ENCODE assay signal across 25 cellular contexts in genomic region chrX:69067841-69068240, GRCh38.
"Had no signal": no experiment of that assay in that cellular context is flagged by ENCODE, and none has a peak within 500 bp of the region (broad histone marks: within the 10 kb centered on the region; RNA-seq: fewer than 3 reads in every experiment).

No MANE protein-coding gene starts in this region.

- H3K27me3 ChIP-seq: body of pancreas, esophagus squamous epithelium, transverse colon had no signal

- H3K9me3 Mint-ChIP-seq: activated CD4-positive, alpha-beta memory T cell treated with anti-CD3 and anti-CD28 coated beads, Interleukin-2, amount 10 ng/mL, durations not matched to agents 7 days and 5 days; activated CD4-positive, alpha-beta T cell treated with anti-CD3 and anti-CD28 coated beads, Interleukin-2, amount 10 ng/mL, durations not matched to agents 24 days and 14 days; activated naive CD4-positive, alpha-beta T cell treated with anti-CD3 and anti-CD28 coated beads, Interleukin-2, amount 50 U/mL, for 24 hours; effector memory CD8-positive, alpha-beta T cell; neural crest cell; stimulated activated naive CD8-positive, alpha-beta T cell treated with anti-CD3 and anti-CD28 coated beads, Interleukin-15, Interleukin-2, amounts not matched to agents 100 ng/mL and 50 ng/mL, for 24 hours; T-helper 2 cell treated with Interferon-gamma antibody and Interleukin-4, amounts not matched to agents 5 μg/mL and 100 μg/mL, for 36 hours had no signal

- H3K4me1 ChIP-seq: body of pancreas, esophagus squamous epithelium, gastrocnemius medialis, transverse colon had no signal

- H3K4me1 Mint-ChIP-seq: activated CD4-positive, alpha-beta memory T cell treated with anti-CD3 and anti-CD28 coated beads, Interleukin-2, amount 10 ng/mL, durations not matched to agents 7 days and 5 days; activated CD4-positive, alpha-beta T cell treated with anti-CD3 and anti-CD28 coated beads, Interleukin-2, amount 10 ng/mL, durations not matched to agents 24 days and 14 days; activated CD8-positive, alpha-beta memory T cell treated with anti-CD3 and anti-CD28 coated beads, Interleukin-2, amount 10 ng/mL, durations not matched to agents 7 days and 5 days; activated naive CD4-positive, alpha-beta T cell treated with anti-CD3 and anti-CD28 coated beads, Interleukin-2, amount 50 U/mL, for 24 hours had no signal

- H3K36me3 ChIP-seq: esophagus squamous epithelium, gastrocnemius medialis, transverse colon had no signal

- ATAC-seq: activated CD4-positive, CD25-positive, alpha-beta regulatory T cell treated with anti-CD3 and anti-CD28 coated beads, Interleukin-2, amount 50 U/mL, for 24 hours; activated CD8-positive, alpha-beta memory T cell treated with anti-CD3 and anti-CD28 coated beads, Interleukin-2, amount 10 ng/mL, durations not matched to agents 7 days and 5 days; body of pancreas; effector memory CD8-positive, alpha-beta T cell; gastrocnemius medialis; left ventricle myocardium superior; mucosa of descending colon had no signal

- H3K36me3 Mint-ChIP-seq: activated CD8-positive, alpha-beta memory T cell treated with anti-CD3 and anti-CD28 coated beads, Interleukin-2, amount 10 ng/mL, durations not matched to agents 7 days and 5 days; activated naive CD4-positive, alpha-beta T cell treated with anti-CD3 and anti-CD28 coated beads, Interleukin-2, amount 50 U/mL, for 24 hours had no signal

- DNase-seq: activated CD4-positive, alpha-beta memory T cell treated with anti-CD3 and anti-CD28 coated beads, Interleukin-2, amount 10 ng/mL, durations not matched to agents 7 days and 5 days; activated CD4-positive, alpha-beta T cell treated with anti-CD3 and anti-CD28 coated beads, Interleukin-2, amount 10 ng/mL, durations not matched to agents 24 days and 14 days; activated CD8-positive, alpha-beta memory T cell treated with anti-CD3 and anti-CD28 coated beads, Interleukin-2, amount 10 ng/mL, durations not matched to agents 7 days and 5 days; activated gamma-delta T cell treated with Interleukin-2 at 50 U/mL for 16 hours; activated T-cell treated with anti-CD3 and anti-CD28 coated beads for 4 hours; anterior cingulate cortex; body of pancreas; caudate nucleus; effector memory CD8-positive, alpha-beta T cell; esophagus squamous epithelium; gastrocnemius medialis; hippocampal formation; left ventricle myocardium superior; mucosa of descending colon; occipital lobe; retina; stimulated activated CD4-positive, alpha-beta T cell treated with anti-CD3 and anti-CD28 coated beads, Interleukin-4, amount 100 ng/mL, for 24 hours had no signal

- H3K4me3 Mint-ChIP-seq: activated CD4-positive, alpha-beta memory T cell treated with anti-CD3 and anti-CD28 coated beads, Interleukin-2, amount 10 ng/mL, durations not matched to agents 7 days and 5 days; activated CD4-positive, alpha-beta T cell treated with anti-CD3 and anti-CD28 coated beads, Interleukin-2, amount 10 ng/mL, durations not matched to agents 24 days and 14 days; activated CD8-positive, alpha-beta memory T cell treated with anti-CD3 and anti-CD28 coated beads, Interleukin-2, amount 10 ng/mL, durations not matched to agents 7 days and 5 days; activated naive CD4-positive, alpha-beta T cell treated with anti-CD3 and anti-CD28 coated beads, Interleukin-2, amount 50 U/mL, for 24 hours; effector memory CD8-positive, alpha-beta T cell; neural crest cell; stimulated activated naive CD8-positive, alpha-beta T cell treated with anti-CD3 and anti-CD28 coated beads, Interleukin-15, Interleukin-2, amounts not matched to agents 100 ng/mL and 50 ng/mL, for 24 hours; T-helper 2 cell treated with Interferon-gamma antibody and Interleukin-4, amounts not matched to agents 5 μg/mL and 100 μg/mL, for 36 hours had no signal

- H3K27me3 Mint-ChIP-seq: activated CD4-positive, alpha-beta memory T cell treated with anti-CD3 and anti-CD28 coated beads, Interleukin-2, amount 10 ng/mL, durations not matched to agents 7 days and 5 days; activated CD4-positive, alpha-beta T cell treated with anti-CD3 and anti-CD28 coated beads, Interleukin-2, amount 10 ng/mL, durations not matched to agents 24 days and 14 days; activated CD8-positive, alpha-beta memory T cell treated with anti-CD3 and anti-CD28 coated beads, Interleukin-2, amount 10 ng/mL, durations not matched to agents 7 days and 5 days; activated naive CD4-positive, alpha-beta T cell treated with anti-CD3 and anti-CD28 coated beads, Interleukin-2, amount 50 U/mL, for 24 hours; progenitor cell of endocrine pancreas; stimulated activated naive CD8-positive, alpha-beta T cell treated with anti-CD3 and anti-CD28 coated beads, Interleukin-15, Interleukin-2, amounts not matched to agents 100 ng/mL and 50 ng/mL, for 24 hours had no signal

- H3K4me3 ChIP-seq: body of pancreas, esophagus squamous epithelium, gastrocnemius medialis, mucosa of descending colon, transverse colon had no signal

- H3K27ac ChIP-seq: body of pancreas, esophagus squamous epithelium, gastrocnemius medialis, transverse colon, VCaP had no signal

- H3K9me3 ChIP-seq: body of pancreas, gastrocnemius medialis, mucosa of descending colon, transverse colon had no signal
